8 cellular contexts compared by ENCODE assay signal in genomic region chr11:3014314-3014938, GRCh38. TPM values are rescaled to one million over a fixed set of nuclear protein-coding genes. Genes with fewer than 3 reads are reported as not detected.
A peak's percentile ranks its signal among the peaks of the same experiment; 100 is the strongest.
DNase-seq lines count a peak whose midpoint lies in the region; ATAC-seq and TF ChIP-seq lines count a peak whose summit lies in the region.
"Had no signal": no experiment of that assay in that cellular context is flagged by ENCODE, and none has a peak within 500 bp of the region (broad histone marks: within the 10 kb centered on the region; RNA-seq: fewer than 3 reads in every experiment).

No MANE protein-coding gene starts in this region.

- no peaks in the 10 kb centered on the region for H3K27me3 ChIP-seq in mammary epithelial cell (ENCODE audit: insufficient read depth, low read length)

- H3K4me1 ChIP-seq in mucosa of descending colon (ENCODE audit: low read depth) = no peaks in the 10 kb centered on the region
- H3K4me1 ChIP-seq in mammary epithelial cell (ENCODE audit: insufficient read depth, low read length) = peaks cover 17% of the 10 kb centered on the region

- no peak overlapping the region for H3K9ac ChIP-seq in mammary epithelial cell (ENCODE audit: insufficient read depth, low read length)

- no peaks in the 10 kb centered on the region for H4K20me1 ChIP-seq in mammary epithelial cell (ENCODE audit: insufficient read depth, low read length)

- peaks cover 7% of the 10 kb centered on the region for H3K79me2 ChIP-seq in mammary epithelial cell (ENCODE audit: insufficient read depth, low read length)

- dilution Hi-C loops in mammary epithelial cell (cut with HindIII; ENCODE audit: low sequenced_read_pairs) = no loop called here

- in situ Hi-C loops in mammary epithelial cell (cut with MboI; ENCODE audit: low sequenced_read_pairs in 2 of 2) = no loop called here

- 32% methylated on average over 12 of the region's 13 CpGs for WGBS in mammary epithelial cell (ENCODE audit: low coverage, missing lambda C conversion rate)

- H3K4me2 ChIP-seq in mammary epithelial cell (ENCODE audit: insufficient read depth, low read depth, low read length) = no peak overlapping the region

- H3K4me1 Mint-ChIP-seq in stimulated activated naive CD8-positive, alpha-beta T cell treated with anti-CD3 and anti-CD28 coated beads, Interleukin-15, Interleukin-2, amounts not matched to agents 100 ng/mL and 50 ng/mL, for 24 hours (ENCODE audit: low read depth) = peaks cover 41% of the 10 kb centered on the region
- no peaks in the 10 kb centered on the region for H3K4me1 Mint-ChIP-seq in progenitor cell of endocrine pancreas (ENCODE audit: low read depth)

- peaks cover 55% of the 10 kb centered on the region for H3K36me3 Mint-ChIP-seq in stimulated activated naive CD8-positive, alpha-beta T cell treated with anti-CD3 and anti-CD28 coated beads, Interleukin-15, Interleukin-2, amounts not matched to agents 100 ng/mL and 50 ng/mL, for 24 hours (ENCODE audit: low read depth)
- H3K36me3 Mint-ChIP-seq in progenitor cell of endocrine pancreas (ENCODE audit: insufficient read depth) = peaks cover 24% of the 10 kb centered on the region

- peak; percentile 74 for ATAC-seq in mucosa of descending colon

- H2AFZ ChIP-seq in mammary epithelial cell (ENCODE audit: low read depth, low read length) = no peak overlapping the region

- no TSS peak for BruUV-seq in mammary epithelial cell (replicated peaks; lab: Mats Ljungman, UMichigan)

- H3K9me3 ChIP-seq in mucosa of descending colon = no peaks in the 10 kb centered on the region
- H3K9me3 ChIP-seq in mammary epithelial cell (replicated peaks; ENCODE audit: insufficient read depth, low read length) = no peaks in the 10 kb centered on the region

- H3K4me3 Mint-ChIP-seq in stimulated activated naive CD8-positive, alpha-beta T cell treated with anti-CD3 and anti-CD28 coated beads, Interleukin-15, Interleukin-2, amounts not matched to agents 100 ng/mL and 50 ng/mL, for 24 hours = peak overlapping the region; percentile 7
- no peak overlapping the region for H3K4me3 Mint-ChIP-seq in progenitor cell of endocrine pancreas (ENCODE audit: low read depth)

- H3K36me3 ChIP-seq in mucosa of descending colon (ENCODE audit: low read depth) = peaks cover 25% of the 10 kb centered on the region
- peaks cover 40% of the 10 kb centered on the region for H3K36me3 ChIP-seq in mammary epithelial cell (ENCODE audit: insufficient read depth, low read length)

- H3K27ac Mint-ChIP-seq in stimulated activated naive CD8-positive, alpha-beta T cell treated with anti-CD3 and anti-CD28 coated beads, Interleukin-15, Interleukin-2, amounts not matched to agents 100 ng/mL and 50 ng/mL, for 24 hours = peak overlapping the region; percentile 70
- H3K27ac Mint-ChIP-seq in progenitor cell of endocrine pancreas = no peak overlapping the region

- peak; percentile 55 for DNase-seq in T-helper 9 cell
- DNase-seq in activated T-helper 1 cell treated with anti-CD3 and anti-CD28 coated beads, Interleukin-2, amount 50 U/mL, for 16 hours (ENCODE audit: low read depth in 1 of 2, low spot score in 1 of 2) = peak; percentile 38 to 49
- peak in 2 of 3 donors; percentile 5 to 76 for DNase-seq in mucosa of descending colon
- no peak for DNase-seq in occipital lobe (lab: John Stamatoyannopoulos, UW)
- DNase-seq in mammary epithelial cell = no peak
- no peak for DNase-seq in progenitor cell of endocrine pancreas (ENCODE audit: low spot score, unreplicated experiment)
- DNase-seq: NCI-H82 had no signal

- CTCF ChIA-PET in mammary epithelial cell (lab: Charles Lee; ENCODE audit: low non-redundant PET) = no interaction called here

- no peaks in the 10 kb centered on the region for H3K27me3 Mint-ChIP-seq in stimulated activated naive CD8-positive, alpha-beta T cell treated with anti-CD3 and anti-CD28 coated beads, Interleukin-15, Interleukin-2, amounts not matched to agents 100 ng/mL and 50 ng/mL, for 24 hours
- H3K27me3 Mint-ChIP-seq in progenitor cell of endocrine pancreas = no peaks in the 10 kb centered on the region

- H3K4me3 ChIP-seq in mucosa of descending colon (no peak overlapping the region), mammary epithelial cell (replicated peaks in 1 of 3; ENCODE audit: insufficient read depth in 1 of 3, low read depth in 2 of 3, low read length in 3 of 3) (no peak overlapping the region)

- H3K27ac ChIP-seq in mammary epithelial cell (ENCODE audit: insufficient read depth, low read depth, low read length) = no peak overlapping the region

- intact Hi-C loops in mucosa of descending colon (cut with DNase I, micrococcal nuclease) = no loop called here
- intact Hi-C loops in mammary epithelial cell (cut with micrococcal nuclease) = no loop called here

- H3K9me3 Mint-ChIP-seq in stimulated activated naive CD8-positive, alpha-beta T cell treated with anti-CD3 and anti-CD28 coated beads, Interleukin-15, Interleukin-2, amounts not matched to agents 100 ng/mL and 50 ng/mL, for 24 hours = no peaks in the 10 kb centered on the region
- no peaks in the 10 kb centered on the region for H3K9me3 Mint-ChIP-seq in progenitor cell of endocrine pancreas (ENCODE audit: low read depth)

- TF ChIP-seq CTCF in mucosa of descending colon (IDR thresholded peaks at IDR 0.05) (no peak), mammary epithelial cell (conservative IDR thresholded peaks at IDR 0.05 in 1 of 2, IDR thresholded peaks at IDR 0.05 in 1 of 2; ENCODE audit: extremely low read depth in 1 of 2, insufficient read depth in 1 of 2, low read depth in 1 of 2, low read length in 2 of 2) (no peak), progenitor cell of endocrine pancreas (IDR thresholded peaks at IDR 0.05; ENCODE audit: unreplicated experiment) (no peak)

RNA-seq across cellular contexts. Expression of gene NAP1L4, which starts 22.3 kb away (rescaled TPM):
- total RNA-seq in mucosa of descending colon = 100 to 1,000 TPM in 1 of 3 donors, 10 to 100 TPM in 2; 94.0 to 116 (median 99.8) TPM
- 207 TPM for total RNA-seq in occipital lobe
- total RNA-seq in mammary epithelial cell = 100 to 1,000 TPM in 1 of 2 donors, 10 to 100 TPM in 1; 89.2 to 153 TPM
- polyA plus RNA-seq in mammary epithelial cell = 106 TPM
- polyA minus RNA-seq in mammary epithelial cell = 90.9 TPM
- 184 and 201 TPM in 2 replicates for total RNA-seq in progenitor cell of endocrine pancreas

RNA-seq across cellular contexts. Expression of gene CARS1, which starts 42.8 kb away (rescaled TPM):
- total RNA-seq in mucosa of descending colon (10 to 100 TPM; 40.9 to 61.0 (median 43.3) TPM), occipital lobe (35.7 TPM), mammary epithelial cell (100 to 1,000 TPM; 112 to 125 TPM), progenitor cell of endocrine pancreas (56.4 and 64.5 TPM in 2 replicates)
- polyA plus RNA-seq in mammary epithelial cell = 66.3 TPM
- polyA minus RNA-seq in mammary epithelial cell = 32.1 TPM

Comparison
In these comparisons a context has a peak if more than half of its experiments do, and no peak if none do; other contexts are left out.
1. DNase-seq: peak in T-helper 9 cell (single experiment), activated T-helper 1 cell treated with anti-CD3 and anti-CD28 coated beads, Interleukin-2, amount 50 U/mL, for 16 hours (2 of 2) and mucosa of descending colon (2 of 3); none in occipital lobe (single experiment), mammary epithelial cell (single experiment) and progenitor cell of endocrine pancreas (single experiment).